2 cellular contexts compared by ENCODE assay signal in the genomic region with DNA sequence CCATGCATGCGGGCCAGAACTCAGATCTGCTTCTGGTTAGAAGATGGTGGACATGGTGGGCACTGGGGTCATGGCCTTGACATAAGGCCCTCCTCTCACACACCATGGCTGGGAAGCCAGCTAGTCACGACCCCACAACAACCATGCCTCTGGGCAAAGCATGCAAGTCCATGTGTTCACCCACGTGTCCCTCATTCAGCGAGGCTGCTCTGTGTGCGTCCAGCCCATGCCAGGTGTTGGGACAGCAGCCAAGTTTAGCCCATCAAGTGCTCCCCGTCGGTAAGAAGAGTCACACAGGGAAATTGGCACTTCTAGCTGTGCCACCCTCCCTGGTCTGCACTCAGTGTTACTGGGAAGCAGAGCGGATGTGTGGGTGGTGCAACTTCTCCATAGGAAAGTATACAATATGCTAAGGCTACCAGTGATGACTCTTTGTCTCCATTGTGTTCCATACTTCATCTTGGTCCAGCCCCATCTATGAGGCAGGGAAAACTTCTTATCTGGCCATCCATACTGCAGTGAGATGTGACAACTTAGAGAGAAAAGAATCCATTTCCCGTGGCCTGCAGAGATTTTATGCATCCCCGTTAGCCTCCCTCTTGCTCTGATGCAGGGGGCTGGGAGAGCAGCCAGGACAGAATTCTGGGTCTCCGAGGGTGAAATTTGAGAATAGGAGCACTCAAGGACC.
TF ChIP-seq lines count a peak whose summit lies in the region.

No MANE protein-coding gene starts in this region.

TF ChIP-seq in SK-N-SH, 30 proteins besides CTCF, POLR2A, EP300 and RAD21 (continued from another document):
- TF ChIP-seq, protein P1, sequence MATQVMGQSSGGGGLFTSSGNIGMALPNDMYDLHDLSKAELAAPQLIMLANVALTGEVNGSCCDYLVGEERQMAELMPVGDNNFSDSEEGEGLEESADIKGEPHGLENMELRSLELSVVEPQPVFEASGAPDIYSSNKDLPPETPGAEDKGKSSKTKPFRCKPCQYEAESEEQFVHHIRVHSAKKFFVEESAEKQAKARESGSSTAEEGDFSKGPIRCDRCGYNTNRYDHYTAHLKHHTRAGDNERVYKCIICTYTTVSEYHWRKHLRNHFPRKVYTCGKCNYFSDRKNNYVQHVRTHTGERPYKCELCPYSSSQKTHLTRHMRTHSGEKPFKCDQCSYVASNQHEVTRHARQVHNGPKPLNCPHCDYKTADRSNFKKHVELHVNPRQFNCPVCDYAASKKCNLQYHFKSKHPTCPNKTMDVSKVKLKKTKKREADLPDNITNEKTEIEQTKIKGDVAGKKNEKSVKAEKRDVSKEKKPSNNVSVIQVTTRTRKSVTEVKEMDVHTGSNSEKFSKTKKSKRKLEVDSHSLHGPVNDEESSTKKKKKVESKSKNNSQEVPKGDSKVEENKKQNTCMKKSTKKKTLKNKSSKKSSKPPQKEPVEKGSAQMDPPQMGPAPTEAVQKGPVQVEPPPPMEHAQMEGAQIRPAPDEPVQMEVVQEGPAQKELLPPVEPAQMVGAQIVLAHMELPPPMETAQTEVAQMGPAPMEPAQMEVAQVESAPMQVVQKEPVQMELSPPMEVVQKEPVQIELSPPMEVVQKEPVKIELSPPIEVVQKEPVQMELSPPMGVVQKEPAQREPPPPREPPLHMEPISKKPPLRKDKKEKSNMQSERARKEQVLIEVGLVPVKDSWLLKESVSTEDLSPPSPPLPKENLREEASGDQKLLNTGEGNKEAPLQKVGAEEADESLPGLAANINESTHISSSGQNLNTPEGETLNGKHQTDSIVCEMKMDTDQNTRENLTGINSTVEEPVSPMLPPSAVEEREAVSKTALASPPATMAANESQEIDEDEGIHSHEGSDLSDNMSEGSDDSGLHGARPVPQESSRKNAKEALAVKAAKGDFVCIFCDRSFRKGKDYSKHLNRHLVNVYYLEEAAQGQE (IDR thresholded peaks at IDR 0.05; ENCODE audit: low read depth, low read length), result no peak

TF ChIP-seq in SK-N-SH treated with all-trans-retinoic acid at 6 μM for 48 hours, 23 proteins besides CTCF, POLR2A, EP300 and RAD21 (continued from another document):
- TF ChIP-seq, protein P2, sequence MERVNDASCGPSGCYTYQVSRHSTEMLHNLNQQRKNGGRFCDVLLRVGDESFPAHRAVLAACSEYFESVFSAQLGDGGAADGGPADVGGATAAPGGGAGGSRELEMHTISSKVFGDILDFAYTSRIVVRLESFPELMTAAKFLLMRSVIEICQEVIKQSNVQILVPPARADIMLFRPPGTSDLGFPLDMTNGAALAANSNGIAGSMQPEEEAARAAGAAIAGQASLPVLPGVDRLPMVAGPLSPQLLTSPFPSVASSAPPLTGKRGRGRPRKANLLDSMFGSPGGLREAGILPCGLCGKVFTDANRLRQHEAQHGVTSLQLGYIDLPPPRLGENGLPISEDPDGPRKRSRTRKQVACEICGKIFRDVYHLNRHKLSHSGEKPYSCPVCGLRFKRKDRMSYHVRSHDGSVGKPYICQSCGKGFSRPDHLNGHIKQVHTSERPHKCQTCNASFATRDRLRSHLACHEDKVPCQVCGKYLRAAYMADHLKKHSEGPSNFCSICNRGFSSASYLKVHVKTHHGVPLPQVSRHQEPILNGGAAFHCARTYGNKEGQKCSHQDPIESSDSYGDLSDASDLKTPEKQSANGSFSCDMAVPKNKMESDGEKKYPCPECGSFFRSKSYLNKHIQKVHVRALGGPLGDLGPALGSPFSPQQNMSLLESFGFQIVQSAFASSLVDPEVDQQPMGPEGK (CRISPR knock-in tag; IDR thresholded peaks at IDR 0.05; ENCODE audit: borderline replicate concordance), result no peak
- TF ChIP-seq ZC3H10 (CRISPR knock-in tag; IDR thresholded peaks at IDR 0.05) (no peak), ZFP3 (CRISPR knock-in tag; IDR thresholded peaks at IDR 0.05) (no peak), ARNTL (CRISPR knock-in tag; IDR thresholded peaks at IDR 0.05; ENCODE audit: borderline replicate concordance, low read depth) (no peak), OSR1 (CRISPR knock-in tag; IDR thresholded peaks at IDR 0.05) (no peak), SNAI2 (CRISPR knock-in tag; IDR thresholded peaks at IDR 0.05) (no peak), PPARA (CRISPR knock-in tag; IDR thresholded peaks at IDR 0.05; ENCODE audit: borderline replicate concordance) (no peak), CSDC2 (CRISPR knock-in tag; IDR thresholded peaks at IDR 0.05) (no peak), ZNF70 (CRISPR knock-in tag; IDR thresholded peaks at IDR 0.05) (no peak), GLIS3 (CRISPR knock-in tag; IDR thresholded peaks at IDR 0.05) (no peak)
- TF ChIP-seq, protein P3, sequence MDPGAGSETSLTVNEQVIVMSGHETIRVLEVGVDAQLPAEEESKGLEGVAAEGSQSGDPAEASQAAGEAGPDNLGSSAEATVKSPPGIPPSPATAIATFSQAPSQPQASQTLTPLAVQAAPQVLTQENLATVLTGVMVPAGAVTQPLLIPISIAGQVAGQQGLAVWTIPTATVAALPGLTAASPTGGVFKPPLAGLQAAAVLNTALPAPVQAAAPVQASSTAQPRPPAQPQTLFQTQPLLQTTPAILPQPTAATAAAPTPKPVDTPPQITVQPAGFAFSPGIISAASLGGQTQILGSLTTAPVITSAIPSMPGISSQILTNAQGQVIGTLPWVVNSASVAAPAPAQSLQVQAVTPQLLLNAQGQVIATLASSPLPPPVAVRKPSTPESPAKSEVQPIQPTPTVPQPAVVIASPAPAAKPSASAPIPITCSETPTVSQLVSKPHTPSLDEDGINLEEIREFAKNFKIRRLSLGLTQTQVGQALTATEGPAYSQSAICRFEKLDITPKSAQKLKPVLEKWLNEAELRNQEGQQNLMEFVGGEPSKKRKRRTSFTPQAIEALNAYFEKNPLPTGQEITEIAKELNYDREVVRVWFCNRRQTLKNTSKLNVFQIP (CRISPR knock-in tag; IDR thresholded peaks at IDR 0.05; ENCODE audit: borderline replicate concordance, low read depth), result no peak
